12 cellular contexts compared by ENCODE assay signal in the genomic region with DNA sequence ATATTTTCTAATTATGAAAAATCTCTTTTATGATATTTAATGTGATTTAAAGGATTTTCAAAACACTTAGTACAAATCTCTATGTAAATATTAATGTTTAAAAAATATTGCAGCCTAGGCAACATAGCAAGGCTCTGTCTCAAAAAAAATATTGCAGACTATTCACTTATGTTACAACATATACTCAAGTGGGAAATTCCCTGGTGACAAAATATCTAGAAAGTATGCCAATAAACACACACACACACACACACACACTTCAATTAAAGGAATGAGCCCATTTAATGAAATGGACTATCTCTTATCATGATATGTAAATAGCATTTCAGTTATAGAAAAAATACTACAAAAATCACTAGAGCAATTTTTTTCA.
DNase-seq lines count a peak whose midpoint lies in the region; ATAC-seq, FAIRE-seq and TF ChIP-seq lines count a peak whose summit lies in the region.
"Had no signal": no experiment of that assay in that cellular context is flagged by ENCODE, and none has a peak within 500 bp of the region (broad histone marks: within the 10 kb centered on the region; RNA-seq: fewer than 3 reads in every experiment).

No MANE protein-coding gene starts in this region.

- no peaks in the 10 kb centered on the region for H3K36me3 ChIP-seq in gastroesophageal sphincter

- H3K9me3 ChIP-seq in A549 (no peaks in the 10 kb centered on the region), gastroesophageal sphincter (no peaks in the 10 kb centered on the region)
- H3K9me3 ChIP-seq: mucosa of descending colon had no signal

- no peak for TF ChIP-seq CTCF in A549 (IDR thresholded peaks at IDR 0.05)
- no peak for TF ChIP-seq CTCF in GM12864 (IDR thresholded peaks at IDR 0.05; ENCODE audit: low read depth, low read length, missing control alignments)
- TF ChIP-seq CTCF in gastroesophageal sphincter (IDR thresholded peaks at IDR 0.05) = no peak

- H3K27me3 Mint-ChIP-seq in activated naive CD8-positive, alpha-beta T cell treated with anti-CD3 and anti-CD28 coated beads for 36 hours = peaks cover 33% of the 10 kb centered on the region

- POLR2A ChIA-PET in A549 (lab: Yijun Ruan, JAX) = interaction anchor here (1.4 kb wide), 1 partner anchor 13 kb away, joined by 3 read pairs; no protein-coding TSS in a partner anchor

- peak overlapping the region; percentile 86 for H3K27ac Mint-ChIP-seq in activated naive CD8-positive, alpha-beta T cell treated with anti-CD3 and anti-CD28 coated beads for 36 hours

- ATAC-seq in A549 (no peak), gastroesophageal sphincter (no peak)

- TF ChIP-seq RAD21 in A549 (conservative IDR thresholded peaks at IDR 0.05 in 1 of 2, IDR thresholded peaks at IDR 0.05 in 1 of 2) = no peak

- FAIRE-seq in A549 (lab: Jason Lieb, UNC) = no peak

- CTCF ChIA-PET in A549 (lab: Yijun Ruan, JAX) = interaction anchor here (1.8 kb wide), 1 partner anchor 228 kb away, joined by 4 read pairs; no protein-coding TSS in a partner anchor

- no peaks in the 10 kb centered on the region for H3K9me3 Mint-ChIP-seq in activated naive CD8-positive, alpha-beta T cell treated with anti-CD3 and anti-CD28 coated beads for 36 hours
- H3K9me3 Mint-ChIP-seq: CD8-positive, alpha-beta T cell had no signal

- H3K36me3 Mint-ChIP-seq in activated naive CD8-positive, alpha-beta T cell treated with anti-CD3 and anti-CD28 coated beads for 36 hours = no peaks in the 10 kb centered on the region
- H3K36me3 Mint-ChIP-seq: CD8-positive, alpha-beta T cell had no signal

- H3K4me1 Mint-ChIP-seq in activated naive CD8-positive, alpha-beta T cell treated with anti-CD3 and anti-CD28 coated beads for 36 hours = peaks cover 47% of the 10 kb centered on the region

- H3K4me1 ChIP-seq in A549 (peaks cover 51% of the 10 kb centered on the region), gastroesophageal sphincter (peaks cover 0 to 48% (median 6%) of the 10 kb centered on the region in 3 donors)

- no peaks in the 10 kb centered on the region for H3K27me3 ChIP-seq in gastroesophageal sphincter

- peak overlapping the region in 1 of 2 experiments; percentile 87; a peak in 4 of 6 replicates for H3K27ac ChIP-seq in A549
- H3K27ac ChIP-seq in gastroesophageal sphincter = no peak overlapping the region

- H3K4me3 ChIP-seq in A549 (no peak overlapping the region), GM12864 (ENCODE audit: low read depth, low read length) (peak overlapping the region; percentile 54; the same call in 1 of the 2 replicates), gastroesophageal sphincter (no peak overlapping the region)
- H3K4me3 ChIP-seq: mucosa of descending colon had no signal

- peak overlapping the region; percentile 74; the same call in 2 of the 3 replicates for H3K4me2 ChIP-seq in A549

- TF ChIP-seq EP300 in A549 (IDR thresholded peaks at IDR 0.05) (no peak), gastroesophageal sphincter (IDR thresholded peaks at IDR 0.05) (no peak)

- DNase-seq in A549 (ENCODE audit: low read depth in 1 of 2, low spot score in 1 of 2) (no peak), GM12864 (ENCODE audit: low read depth) (no peak), glomerular visceral epithelial cell (ENCODE audit: extremely low spot score) (peak; percentile 50), SIG-M5 (lab: John Stamatoyannopoulos, UW) (no peak), middle frontal gyrus (ENCODE audit: extremely low spot score, low spot score) (no peak), KG1 (lab: John Stamatoyannopoulos, UW) (no peak)
- no peak for DNase-seq in activated naive CD8-positive, alpha-beta T cell treated with anti-CD3 and anti-CD28 coated beads for 36 hours
- DNase-seq: CD8-positive, alpha-beta T cell; NCI-H2227 treated with DMSO at 0.1 percent for 48 hours; SHP77 had no signal

- TF ChIP-seq POLR2A in A549 (IDR thresholded peaks at IDR 0.05; ENCODE audit: low read length) (no peak), gastroesophageal sphincter (IDR thresholded peaks at IDR 0.05) (no peak)

- no peak overlapping the region for H3K4me3 Mint-ChIP-seq in activated naive CD8-positive, alpha-beta T cell treated with anti-CD3 and anti-CD28 coated beads for 36 hours

TF ChIP-seq in A549, 52 proteins besides CTCF, POLR2A, EP300 and RAD21:
- TF ChIP-seq NR3C1 (IDR thresholded peaks at IDR 0.05) = no peak
- no peak for TF ChIP-seq GATA3 (IDR thresholded peaks at IDR 0.05; ENCODE audit: borderline replicate concordance)
- TF ChIP-seq ESRRA (IDR thresholded peaks at IDR 0.05; ENCODE audit: borderline replicate concordance, low read length) = no peak
- no peak for TF ChIP-seq ZNF302 (CRISPR knock-in tag; IDR thresholded peaks at IDR 0.05)
- TF ChIP-seq MAZ (IDR thresholded peaks at IDR 0.05; ENCODE audit: borderline replicate concordance, low read depth, low read length) = no peak
- TF ChIP-seq ZC3H11A (IDR thresholded peaks at IDR 0.05) = no peak
- TF ChIP-seq MAFK (IDR thresholded peaks at IDR 0.05; ENCODE audit: partially characterized antibody) = no peak
